Comparison of ENCODE assay signal across 1 cellular context in the genomic region with DNA sequence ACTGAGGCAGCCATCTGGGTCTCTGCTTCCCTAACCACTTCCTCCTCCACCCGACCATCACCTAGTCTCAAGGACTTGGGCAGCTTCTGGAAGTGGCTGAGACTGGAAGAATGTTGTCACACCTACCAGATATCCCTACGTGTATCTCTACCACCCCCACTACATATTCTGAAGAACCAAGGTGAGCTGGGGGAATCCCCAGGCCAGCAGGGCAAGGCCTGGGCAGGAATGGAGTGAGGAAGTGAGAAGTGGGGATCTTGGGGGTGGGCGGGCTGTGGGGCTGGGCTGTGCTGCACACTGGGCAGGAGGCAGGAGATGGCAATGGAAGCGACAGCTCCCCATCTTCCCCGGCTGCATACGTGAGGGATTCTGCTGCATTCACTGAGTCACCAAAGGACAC.
TF ChIP-seq lines count a peak whose summit lies in the region.

No MANE protein-coding gene starts in this region.

TF ChIP-seq in HepG2, 621 proteins besides CTCF, POLR2A, EP300 and RAD21:
- TF ChIP-seq SATB2 (CRISPR knock-in tag; IDR thresholded peaks at IDR 0.05), result no peak
- no peak for TF ChIP-seq FIP1L1 (IDR thresholded peaks at IDR 0.05; ENCODE audit: borderline replicate concordance, insufficient read depth, low read depth, low read length)
- TF ChIP-seq ATAD3A (CRISPR knock-in tag; IDR thresholded peaks at IDR 0.05), result no peak
- TF ChIP-seq, protein P1, sequence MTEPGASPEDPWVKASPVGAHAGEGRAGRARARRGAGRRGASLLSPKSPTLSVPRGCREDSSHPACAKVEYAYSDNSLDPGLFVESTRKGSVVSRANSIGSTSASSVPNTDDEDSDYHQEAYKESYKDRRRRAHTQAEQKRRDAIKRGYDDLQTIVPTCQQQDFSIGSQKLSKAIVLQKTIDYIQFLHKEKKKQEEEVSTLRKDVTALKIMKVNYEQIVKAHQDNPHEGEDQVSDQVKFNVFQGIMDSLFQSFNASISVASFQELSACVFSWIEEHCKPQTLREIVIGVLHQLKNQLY (CRISPR knock-in tag; IDR thresholded peaks at IDR 0.05), result no peak
- TF ChIP-seq HMG20A (CRISPR knock-in tag; IDR thresholded peaks at IDR 0.05; ENCODE audit: borderline replicate concordance), result no peak
- TF ChIP-seq ELF1 (CRISPR knock-in tag; IDR thresholded peaks at IDR 0.05), result no peak
- TF ChIP-seq KLF9 (CRISPR knock-in tag; IDR thresholded peaks at IDR 0.05; ENCODE audit: low read depth), result no peak
- TF ChIP-seq, protein P2, sequence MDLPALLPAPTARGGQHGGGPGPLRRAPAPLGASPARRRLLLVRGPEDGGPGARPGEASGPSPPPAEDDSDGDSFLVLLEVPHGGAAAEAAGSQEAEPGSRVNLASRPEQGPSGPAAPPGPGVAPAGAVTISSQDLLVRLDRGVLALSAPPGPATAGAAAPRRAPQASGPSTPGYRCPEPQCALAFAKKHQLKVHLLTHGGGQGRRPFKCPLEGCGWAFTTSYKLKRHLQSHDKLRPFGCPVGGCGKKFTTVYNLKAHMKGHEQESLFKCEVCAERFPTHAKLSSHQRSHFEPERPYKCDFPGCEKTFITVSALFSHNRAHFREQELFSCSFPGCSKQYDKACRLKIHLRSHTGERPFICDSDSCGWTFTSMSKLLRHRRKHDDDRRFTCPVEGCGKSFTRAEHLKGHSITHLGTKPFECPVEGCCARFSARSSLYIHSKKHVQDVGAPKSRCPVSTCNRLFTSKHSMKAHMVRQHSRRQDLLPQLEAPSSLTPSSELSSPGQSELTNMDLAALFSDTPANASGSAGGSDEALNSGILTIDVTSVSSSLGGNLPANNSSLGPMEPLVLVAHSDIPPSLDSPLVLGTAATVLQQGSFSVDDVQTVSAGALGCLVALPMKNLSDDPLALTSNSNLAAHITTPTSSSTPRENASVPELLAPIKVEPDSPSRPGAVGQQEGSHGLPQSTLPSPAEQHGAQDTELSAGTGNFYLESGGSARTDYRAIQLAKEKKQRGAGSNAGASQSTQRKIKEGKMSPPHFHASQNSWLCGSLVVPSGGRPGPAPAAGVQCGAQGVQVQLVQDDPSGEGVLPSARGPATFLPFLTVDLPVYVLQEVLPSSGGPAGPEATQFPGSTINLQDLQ (CRISPR knock-in tag; IDR thresholded peaks at IDR 0.05), result no peak
TF ChIP-seq in HepG2: peak in this region for 0.
